1 cellular context compared by ENCODE assay signal in genomic region chr5:172276214-172276613, GRCh38.
TF ChIP-seq lines count a peak whose summit lies in the region.

No MANE protein-coding gene starts in this region.

TF ChIP-seq in GM23338, 12 proteins besides CTCF, POLR2A, EP300 and RAD21 (continued from another document):
- TF ChIP-seq REST (IDR thresholded peaks at IDR 0.05; ENCODE audit: unreplicated experiment) (no peak), ZNF462 (CRISPR knock-in tag; IDR thresholded peaks at IDR 0.05) (no peak), CREB1 (CRISPR knock-in tag; IDR thresholded peaks at IDR 0.05; ENCODE audit: low read depth) (no peak)
